ENCODE assay signal across 1 cellular context in genomic region chr15:28957606-28958498, GRCh38.
TF ChIP-seq lines count a peak whose summit lies in the region.

No MANE protein-coding gene starts in this region.

TF ChIP-seq in K562, 482 proteins besides CTCF, POLR2A, EP300 and RAD21 (continued from another document):
- TF ChIP-seq, protein P1, sequence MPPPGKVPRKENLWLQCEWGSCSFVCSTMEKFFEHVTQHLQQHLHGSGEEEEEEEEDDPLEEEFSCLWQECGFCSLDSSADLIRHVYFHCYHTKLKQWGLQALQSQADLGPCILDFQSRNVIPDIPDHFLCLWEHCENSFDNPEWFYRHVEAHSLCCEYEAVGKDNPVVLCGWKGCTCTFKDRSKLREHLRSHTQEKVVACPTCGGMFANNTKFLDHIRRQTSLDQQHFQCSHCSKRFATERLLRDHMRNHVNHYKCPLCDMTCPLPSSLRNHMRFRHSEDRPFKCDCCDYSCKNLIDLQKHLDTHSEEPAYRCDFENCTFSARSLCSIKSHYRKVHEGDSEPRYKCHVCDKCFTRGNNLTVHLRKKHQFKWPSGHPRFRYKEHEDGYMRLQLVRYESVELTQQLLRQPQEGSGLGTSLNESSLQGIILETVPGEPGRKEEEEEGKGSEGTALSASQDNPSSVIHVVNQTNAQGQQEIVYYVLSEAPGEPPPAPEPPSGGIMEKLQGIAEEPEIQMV (tag; conservative IDR thresholded peaks at IDR 0.05; ENCODE audit: low read depth): peak; percentile 34; the same call in 1 of the 2 replicates
